ENCODE assay signal across 9 cellular contexts in genomic region chr5:168734657-168735344, GRCh38.
DNase-seq lines count a peak whose midpoint lies in the region; ATAC-seq and TF ChIP-seq lines count a peak whose summit lies in the region.
"Had no signal": no experiment of that assay in that cellular context is flagged by ENCODE, and none has a peak within 500 bp of the region (broad histone marks: within the 10 kb centered on the region; RNA-seq: fewer than 3 reads in every experiment).

No MANE protein-coding gene starts in this region.

- peaks cover 4% of the 10 kb centered on the region for H3K9me3 Mint-ChIP-seq in activated naive CD8-positive, alpha-beta T cell treated with anti-CD3 and anti-CD28 coated beads, Interleukin-2, amount 50 U/mL, for 24 hours
- H3K9me3 Mint-ChIP-seq in neural crest cell (peaks cover 9% of the 10 kb centered on the region), type B pancreatic cell (peaks cover 4% of the 10 kb centered on the region), GM23338 (no peaks in the 10 kb centered on the region)

- H3K27ac ChIP-seq in GM23338 (ENCODE audit: low read depth), result no peak overlapping the region

- no peaks in the 10 kb centered on the region for H3K36me3 ChIP-seq in GM23338 (ENCODE audit: insufficient read depth)

- H3K4me3 Mint-ChIP-seq in activated naive CD8-positive, alpha-beta T cell treated with anti-CD3 and anti-CD28 coated beads, Interleukin-2, amount 50 U/mL, for 24 hours, result no peak overlapping the region
- H3K4me3 Mint-ChIP-seq in neural crest cell (no peak overlapping the region), type B pancreatic cell (no peak overlapping the region), GM23338 (no peak overlapping the region)
- H3K4me3 Mint-ChIP-seq: activated naive CD4-positive, alpha-beta T cell treated with anti-CD3 and anti-CD28 coated beads, Interleukin-2, amount 50 U/mL, for 24 hours had no signal

- no peaks in the 10 kb centered on the region for H3K4me1 ChIP-seq in GM23338 (ENCODE audit: insufficient read depth)

- H3K4me1 Mint-ChIP-seq in activated naive CD8-positive, alpha-beta T cell treated with anti-CD3 and anti-CD28 coated beads, Interleukin-2, amount 50 U/mL, for 24 hours, result peaks cover 8% of the 10 kb centered on the region
- H3K4me1 Mint-ChIP-seq in neural crest cell (peaks cover 24% of the 10 kb centered on the region), type B pancreatic cell (ENCODE audit: unreplicated experiment) (peaks cover 6% of the 10 kb centered on the region), GM23338 (no peaks in the 10 kb centered on the region; the same call in 1 of the 3 replicates)
- H3K4me1 Mint-ChIP-seq: activated naive CD4-positive, alpha-beta T cell treated with anti-CD3 and anti-CD28 coated beads, Interleukin-2, amount 50 U/mL, for 24 hours had no signal

- no peak overlapping the region; the same call in 1 of the 2 replicates for H2AFZ ChIP-seq in GM23338

- H3K27me3 ChIP-seq in GM23338 (ENCODE audit: insufficient read depth), result no peaks in the 10 kb centered on the region

- H3K4me3 ChIP-seq in GM23338, result no peak overlapping the region

- H3K9me2 ChIP-seq in GM23338 (ENCODE audit: insufficient read depth), result no peaks in the 10 kb centered on the region

- no peaks in the 10 kb centered on the region for H3K36me3 Mint-ChIP-seq in activated naive CD8-positive, alpha-beta T cell treated with anti-CD3 and anti-CD28 coated beads, Interleukin-2, amount 50 U/mL, for 24 hours (ENCODE audit: low read depth)
- H3K36me3 Mint-ChIP-seq in neural crest cell (ENCODE audit: low read depth) (peaks cover 3% of the 10 kb centered on the region), type B pancreatic cell (peaks cover 7% of the 10 kb centered on the region), GM23338 (ENCODE audit: low read depth) (no peaks in the 10 kb centered on the region)
- H3K36me3 Mint-ChIP-seq: activated naive CD4-positive, alpha-beta T cell treated with anti-CD3 and anti-CD28 coated beads, Interleukin-2, amount 50 U/mL, for 24 hours had no signal

- H3K27me3 Mint-ChIP-seq in activated naive CD8-positive, alpha-beta T cell treated with anti-CD3 and anti-CD28 coated beads, Interleukin-2, amount 50 U/mL, for 24 hours, result peaks cover 15% of the 10 kb centered on the region
- no peaks in the 10 kb centered on the region for H3K27me3 Mint-ChIP-seq in neural crest cell (ENCODE audit: low read depth)
- H3K27me3 Mint-ChIP-seq in type B pancreatic cell, result peaks cover 19% of the 10 kb centered on the region
- H3K27me3 Mint-ChIP-seq in GM23338 (ENCODE audit: insufficient read depth, low read depth, poor library complexity), result no peaks in the 10 kb centered on the region

- H4K20me1 ChIP-seq in GM23338 (replicated peaks; ENCODE audit: insufficient read depth), result no peaks in the 10 kb centered on the region

- ATAC-seq in GM21619 (IDR thresholded peaks at IDR 0.05; ENCODE audit: unreplicated experiment), result peak; percentile 75
- ATAC-seq in activated naive CD8-positive, alpha-beta T cell treated with anti-CD3 and anti-CD28 coated beads, Interleukin-2, amount 50 U/mL, for 24 hours, result peak; percentile 65
- no peak for ATAC-seq in GM23338
- no peak for ATAC-seq in GM21447 (IDR thresholded peaks at IDR 0.05; ENCODE audit: unreplicated experiment)
- no peak for ATAC-seq in GM18858 (IDR thresholded peaks at IDR 0.05; ENCODE audit: unreplicated experiment)

- H3F3A ChIP-seq in GM23338 (replicated peaks; ENCODE audit: low read depth), result no peaks in the 10 kb centered on the region

- peak; percentile 34 for DNase-seq in GM04504 (ENCODE audit: low read depth)
- DNase-seq in activated naive CD8-positive, alpha-beta T cell treated with anti-CD3 and anti-CD28 coated beads, Interleukin-2, amount 50 U/mL, for 24 hours, result no peak
- no peak for DNase-seq in neural crest cell (ENCODE audit: low read depth, low spot score)
- DNase-seq in type B pancreatic cell (ENCODE audit: extremely low spot score, unreplicated experiment), result no peak
- DNase-seq in GM23338 (ENCODE audit: low spot score), result no peak

- TF ChIP-seq CTCF in neural crest cell (conservative IDR thresholded peaks at IDR 0.05) (no peak), type B pancreatic cell (conservative IDR thresholded peaks at IDR 0.05) (no peak), GM23338 (conservative IDR thresholded peaks at IDR 0.05; ENCODE audit: low read depth in 2 of 2) (no peak)

- no peak overlapping the region for H3K4me2 ChIP-seq in GM23338

- no peaks in the 10 kb centered on the region for H3K79me2 ChIP-seq in GM23338 (replicated peaks; ENCODE audit: insufficient read depth)

- H3K27ac Mint-ChIP-seq in activated naive CD8-positive, alpha-beta T cell treated with anti-CD3 and anti-CD28 coated beads, Interleukin-2, amount 50 U/mL, for 24 hours, result no peak overlapping the region
- H3K27ac Mint-ChIP-seq in neural crest cell (ENCODE audit: unreplicated experiment) (peak overlapping the region; percentile 36), type B pancreatic cell (no peak overlapping the region), GM23338 (no peak overlapping the region)
- H3K27ac Mint-ChIP-seq: activated naive CD4-positive, alpha-beta T cell treated with anti-CD3 and anti-CD28 coated beads, Interleukin-2, amount 50 U/mL, for 24 hours had no signal

TF ChIP-seq in GM23338, 12 proteins besides CTCF, POLR2A, EP300 and RAD21:
- no peak for TF ChIP-seq REST (IDR thresholded peaks at IDR 0.05; ENCODE audit: unreplicated experiment)
- TF ChIP-seq ZNF331 (CRISPR knock-in tag; IDR thresholded peaks at IDR 0.05; ENCODE audit: low read depth), result no peak
- TF ChIP-seq EZH2 (IDR thresholded peaks at IDR 0.05; ENCODE audit: low read depth, unreplicated experiment), result no peak
- no peak for TF ChIP-seq POLR2AphosphoS5 (IDR thresholded peaks at IDR 0.05; ENCODE audit: low read depth)
- TF ChIP-seq NANOG (IDR thresholded peaks at IDR 0.05; ENCODE audit: borderline replicate concordance), result no peak
- no peak for TF ChIP-seq JUNB (IDR thresholded peaks at IDR 0.05; ENCODE audit: unreplicated experiment)
- TF ChIP-seq STAT1 (IDR thresholded peaks at IDR 0.05; ENCODE audit: unreplicated experiment), result no peak
- TF ChIP-seq CREB1 (CRISPR knock-in tag; IDR thresholded peaks at IDR 0.05; ENCODE audit: low read depth), result no peak

Comparison
In these comparisons a context has a peak if more than half of its experiments do, and no peak if none do; other contexts are left out.
1. ATAC-seq: peak in GM21619 (single experiment) and activated naive CD8-positive, alpha-beta T cell treated with anti-CD3 and anti-CD28 coated beads, Interleukin-2, amount 50 U/mL, for 24 hours (single experiment); none in GM23338 (single experiment), GM21447 (single experiment) and GM18858 (single experiment).